Comparison of ENCODE assay signal across 11 cellular contexts in genomic region chr6:87197547-87197946, GRCh38. TPM values are rescaled to one million over a fixed set of nuclear protein-coding genes. Genes with fewer than 3 reads are reported as not detected.
DNase-seq lines count a peak whose midpoint lies in the region; ATAC-seq and TF ChIP-seq lines count a peak whose summit lies in the region.
"Had no signal": no experiment of that assay in that cellular context is flagged by ENCODE, and none has a peak within 500 bp of the region (broad histone marks: within the 10 kb centered on the region; RNA-seq: fewer than 3 reads in every experiment).

No MANE protein-coding gene starts in this region.

- no peaks in the 10 kb centered on the region for H3K27me3 ChIP-seq in vagina
- no peaks in the 10 kb centered on the region for H3K27me3 ChIP-seq in CD4-positive, alpha-beta T cell (ENCODE audit: control insufficient read depth, insufficient read depth, low read length)
- H3K27me3 ChIP-seq: uterus had no signal

- no peak overlapping the region for H3K4me3 ChIP-seq in vagina
- H3K4me3 ChIP-seq: uterus had no signal

- peak; percentile 21 for DNase-seq in stimulated activated CD4-positive, alpha-beta T cell treated with anti-CD3 and anti-CD28 coated beads, Interleukin-12 subunit alpha, Interleukin-12 subunit beta, amount 100 ng/mL, for 4 hours
- no peak for DNase-seq in stimulated activated CD4-positive, alpha-beta T cell treated with anti-CD3 and anti-CD28 coated beads, Interleukin-2, amount 100 ng/mL, for 48 hours
- DNase-seq in SIG-M5 (lab: John Stamatoyannopoulos, UW) (no peak), vagina (ENCODE audit: extremely low spot score in 2 of 2) (no peak), NCI-H82 (lab: John Stamatoyannopoulos, UW) (no peak)
- no peak for DNase-seq in CD4-positive, alpha-beta T cell
- DNase-seq: HCEC 1CT, uterus had no signal

- no peaks in the 10 kb centered on the region for H3K9me3 Mint-ChIP-seq in CD4-positive, alpha-beta T cell

- ATAC-seq in GM21786 (IDR thresholded peaks at IDR 0.05; ENCODE audit: unreplicated experiment): peak; percentile 58
- peak; percentile 84 for ATAC-seq in HG03432 (IDR thresholded peaks at IDR 0.05; ENCODE audit: unreplicated experiment)
- no peak for ATAC-seq in CD4-positive, alpha-beta T cell (ENCODE audit: poor library complexity)

- TF ChIP-seq CTCF in vagina (IDR thresholded peaks at IDR 0.05): no peak
- no peak for TF ChIP-seq CTCF in CD4-positive, alpha-beta T cell (IDR thresholded peaks at IDR 0.05)

- peaks cover 76% of the 10 kb centered on the region for H3K4me1 Mint-ChIP-seq in CD4-positive, alpha-beta T cell (ENCODE audit: low read depth)

- no peak overlapping the region for H3K4me3 Mint-ChIP-seq in CD4-positive, alpha-beta T cell

- no peak overlapping the region for H3K27ac ChIP-seq in vagina
- no peak overlapping the region for H3K27ac ChIP-seq in CD4-positive, alpha-beta T cell (ENCODE audit: low read depth, low read length)
- H3K27ac ChIP-seq: parathyroid adenoma, uterus had no signal

- peaks cover 5% of the 10 kb centered on the region for H3K36me3 Mint-ChIP-seq in CD4-positive, alpha-beta T cell (ENCODE audit: low read depth)

- no peak for TF ChIP-seq POLR2A in vagina (IDR thresholded peaks at IDR 0.05)

- H3K27me3 Mint-ChIP-seq in CD4-positive, alpha-beta T cell: no peaks in the 10 kb centered on the region

- no peaks in the 10 kb centered on the region for H3K36me3 ChIP-seq in vagina
- H3K36me3 ChIP-seq: uterus had no signal

- peaks cover 12% of the 10 kb centered on the region for H3K4me1 ChIP-seq in vagina
- H3K4me1 ChIP-seq: uterus had no signal

- CTCF ChIA-PET in CD4-positive, alpha-beta T cell (lab: Charles Lee): interaction anchor here (0.6 to 0.7 kb wide), 2 partner anchors 36 to 122 kb away, joined by 4 read pairs; no protein-coding TSS in a partner anchor

- no peaks in the 10 kb centered on the region for H3K9me3 ChIP-seq in vagina
- no peaks in the 10 kb centered on the region for H3K9me3 ChIP-seq in CD4-positive, alpha-beta T cell (ENCODE audit: control insufficient read depth, low read length)
- H3K9me3 ChIP-seq: uterus had no signal

- intact Hi-C loops in vagina (cut with DNase I): no loop called here
- intact Hi-C loops in CD4-positive, alpha-beta T cell (cut with DNase I, micrococcal nuclease): no loop called here

- H3K27ac Mint-ChIP-seq in CD4-positive, alpha-beta T cell: no peak overlapping the region

- POLR2A ChIA-PET in CD4-positive, alpha-beta T cell (lab: Charles Lee): no interaction called here

RNA-seq across cellular contexts. Expression of gene ZNF292, which starts 42.2 kb away (rescaled TPM):
- total RNA-seq in vagina: 41.5 TPM
- 10 to 100 TPM; 81.5 to 82.5 TPM for total RNA-seq in CD4-positive, alpha-beta T cell
